In the genomic region with DNA sequence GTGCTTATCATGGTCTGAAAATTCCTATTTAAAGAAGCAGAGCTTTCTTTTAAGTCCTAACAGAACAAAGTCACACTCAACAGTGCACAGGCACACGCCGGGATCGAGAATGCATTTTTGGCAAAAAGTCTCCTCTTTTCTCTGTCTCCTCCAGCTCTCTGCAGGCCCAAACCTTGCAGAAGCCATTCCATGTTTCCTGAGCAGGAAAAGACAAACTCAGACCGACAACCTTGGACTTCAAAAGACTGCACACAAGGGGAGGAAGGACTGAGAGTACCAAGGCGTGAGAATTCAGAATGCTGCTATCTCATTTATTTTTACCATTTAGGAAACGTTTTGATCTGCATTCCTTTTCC, we compare ENCODE assay signal across 8 cellular contexts.
A peak's percentile ranks its signal among the peaks of the same experiment; 100 is the strongest.
DNase-seq lines count a peak whose midpoint lies in the region; ATAC-seq, FAIRE-seq and TF ChIP-seq lines count a peak whose summit lies in the region.

No MANE protein-coding gene starts in this region.

- peak overlapping the region; percentile 91 for H3K4me2 ChIP-seq in OCI-LY7 (ENCODE audit: low read length)
- H3K4me2 ChIP-seq in H1 (ENCODE audit: insufficient read depth in 1 of 2, low read depth in 2 of 2, low read length in 2 of 2): peak overlapping the region; percentile 70 to 86
- peak overlapping the region; percentile 86 for H3K4me2 ChIP-seq in osteoblast (ENCODE audit: insufficient read depth, low read length)

- CTCF ChIA-PET in CD4-positive, alpha-beta T cell (lab: Charles Lee): interaction anchor here (1.1 to 2.6 kb wide), 4 partner anchors 26 to 414 kb away, joined by 3 to 20 read pairs (median 4); no protein-coding TSS in a partner anchor
- CTCF ChIA-PET in OCI-LY7 (lab: Charles Lee; ENCODE audit: unreplicated experiment) (interaction anchor here (1.0 to 1.9 kb wide), 2 partner anchors 49 to 412 kb away, joined by 3 to 8 read pairs; no protein-coding TSS in a partner anchor), H1 (lab: Charles Lee; ENCODE audit: partially characterized antibody) (interaction anchor here (0.8 to 56.4 kb wide), 8 partner anchors 11 to 414 kb away, joined by 3 to 1014 read pairs (median 6); a partner anchor contains a TSS)

- no peaks in the 10 kb centered on the region for H3K36me3 Mint-ChIP-seq in CD4-positive, alpha-beta T cell (ENCODE audit: low read depth)

- ATAC-seq in CD4-positive, alpha-beta T cell (ENCODE audit: poor library complexity): no peak

- intact Hi-C loops in CD4-positive, alpha-beta T cell (cut with DNase I, micrococcal nuclease): loop anchor here (2.0 to 5.0 kb wide), 4 partner anchors 271 to 536 kb away; a partner anchor contains a TSS
- intact Hi-C loops in OCI-LY7 (cut with micrococcal nuclease; ENCODE audit: unreplicated experiment): loop anchor here (1.0 to 2.0 kb wide), 5 partner anchors 43 to 533 kb away; a partner anchor contains a TSS

- H3K4me3 Mint-ChIP-seq in CD4-positive, alpha-beta T cell: peak overlapping the region; percentile 90

- H2AFZ ChIP-seq in OCI-LY7 (ENCODE audit: low read length) (peak overlapping the region; percentile 95; the same call in 1 of the 2 replicates), H1 (ENCODE audit: low read length) (0 out of 2 replicates have a peak overlapping the region, but pooled peaks have one; percentile 45), osteoblast (ENCODE audit: low read length) (peak overlapping the region; percentile 73)

- peak overlapping the region; percentile 99 for H3K27ac Mint-ChIP-seq in CD4-positive, alpha-beta T cell

- H3K9me3 Mint-ChIP-seq in CD4-positive, alpha-beta T cell: no peaks in the 10 kb centered on the region

- H3K79me2 ChIP-seq in OCI-LY7 (ENCODE audit: insufficient read depth, low read depth, low read length) (no peaks in the 10 kb centered on the region), H1 (ENCODE audit: control insufficient read depth in 1 of 2, insufficient read depth in 2 of 2, low read length in 2 of 2) (no peaks in the 10 kb centered on the region), osteoblast (ENCODE audit: insufficient read depth, low read length) (no peaks in the 10 kb centered on the region)

- no peaks in the 10 kb centered on the region for H3K27me3 ChIP-seq in CD4-positive, alpha-beta T cell (ENCODE audit: control insufficient read depth, insufficient read depth, low read length)
- H3K27me3 ChIP-seq in H1 (replicated peaks in 1 of 4; ENCODE audit: control insufficient read depth in 3 of 4, extremely low read depth in 1 of 4, insufficient read depth in 3 of 4, low read length in 3 of 4): no peaks in the 10 kb centered on the region
- no peaks in the 10 kb centered on the region for H3K27me3 ChIP-seq in osteoblast (ENCODE audit: insufficient read depth, low read length)

- no peak overlapping the region for H2AK5ac ChIP-seq in H1 (ENCODE audit: low read depth, low read length)

- H3K4me3 ChIP-seq in OCI-LY7 (ENCODE audit: low read depth, low read length, poor library complexity, severe bottlenecking) (peak overlapping the region; percentile 72), H1 (ENCODE audit: extremely low read depth in 1 of 4, insufficient read depth in 2 of 4, low read depth in 3 of 4, low read length in 4 of 4) (peak overlapping the region in 2 of 4 experiments; percentile 45 to 62; a peak in 6 of 8 replicates), osteoblast (ENCODE audit: insufficient read depth, low read length) (peak overlapping the region; percentile 74)

- POLR2A ChIA-PET in CD4-positive, alpha-beta T cell (lab: Charles Lee): interaction anchor here (0.6 to 5.2 kb wide), 14 partner anchors 10 to 533 kb away, joined by 3 to 71 read pairs (median 8); a partner anchor contains a TSS
- POLR2A ChIA-PET in OCI-LY7 (lab: Charles Lee): interaction anchor here (0.6 to 12.7 kb wide), 28 partner anchors 9 to 1020 kb away, joined by 3 to 171 read pairs (median 6); a partner anchor contains a TSS
- POLR2A ChIA-PET in H1 (lab: Charles Lee; ENCODE audit: partially characterized antibody): interaction anchor here (0.6 to 2.1 kb wide), 11 partner anchors 12 to 534 kb away, joined by 3 to 12 read pairs (median 5); no protein-coding TSS in a partner anchor

- no peak for TF ChIP-seq CTCF in CD4-positive, alpha-beta T cell (IDR thresholded peaks at IDR 0.05)
- TF ChIP-seq CTCF in OCI-LY7 (conservative IDR thresholded peaks at IDR 0.05; ENCODE audit: low read length) (no peak), H1 (IDR thresholded peaks at IDR 0.05; ENCODE audit: control extremely low read depth in 1 of 3, insufficient read depth in 1 of 3, low read depth in 1 of 3, low read length in 3 of 3) (no peak), osteoblast (IDR thresholded peaks at IDR 0.05; ENCODE audit: extremely low read depth, low read depth, low read length) (no peak)

- H3K79me1 ChIP-seq in H1 (ENCODE audit: low read depth, low read length): no peaks in the 10 kb centered on the region

- no TSS peak for BruUV-seq in OCI-LY7 (replicated peaks; lab: Mats Ljungman, UMichigan)

- H4K20me1 ChIP-seq in OCI-LY7 (ENCODE audit: insufficient read depth, low read length): no peaks in the 10 kb centered on the region
- H4K20me1 ChIP-seq in H1 (replicated peaks in 1 of 2; ENCODE audit: control insufficient read depth in 1 of 2, insufficient read depth in 2 of 2, low read length in 2 of 2): no peaks in the 10 kb centered on the region
- H4K20me1 ChIP-seq in osteoblast (ENCODE audit: insufficient read depth, low read length): no peaks in the 10 kb centered on the region

- H3K56ac ChIP-seq in H1 (replicated peaks; ENCODE audit: insufficient read length, low read depth, low read length): no peak overlapping the region

- no peaks in the 10 kb centered on the region for H3K27me3 Mint-ChIP-seq in CD4-positive, alpha-beta T cell

- H4K8ac ChIP-seq in H1 (ENCODE audit: extremely low read depth, insufficient read depth, low read length): no peak overlapping the region

- no peak for TF ChIP-seq EP300 in H1 (IDR thresholded peaks at IDR 0.05; ENCODE audit: borderline replicate concordance in 1 of 2, low read depth in 2 of 2, low read length in 2 of 2)

- no peaks in the 10 kb centered on the region for H3K9me2 ChIP-seq in OCI-LY7 (ENCODE audit: insufficient read depth, low read length)

- 0 out of 2 replicates have a peak overlapping the region, but pooled peaks have one; percentile 53 for H2BK5ac ChIP-seq in H1 (ENCODE audit: low read depth, low read length)

- 0 out of 2 replicates have a peak overlapping the region, but pooled peaks have one; percentile 3 for H2BK12ac ChIP-seq in H1 (ENCODE audit: low read depth, low read length)

- no peak overlapping the region for H2BK15ac ChIP-seq in H1 (ENCODE audit: low read length)

- H3K9me3 ChIP-seq in CD4-positive, alpha-beta T cell (ENCODE audit: control insufficient read depth, low read length): no peaks in the 10 kb centered on the region
- H3K9me3 ChIP-seq in OCI-LY7 (ENCODE audit: low read length): no peaks in the 10 kb centered on the region
- H3K9me3 ChIP-seq in H1 (ENCODE audit: insufficient read depth in 2 of 2, low read depth in 1 of 2, low read length in 1 of 2): no peaks in the 10 kb centered on the region
- H3K9me3 ChIP-seq in osteoblast (ENCODE audit: low read depth, low read length): no peaks in the 10 kb centered on the region

- peaks cover 24% of the 10 kb centered on the region for H3K4me1 ChIP-seq in OCI-LY7 (ENCODE audit: insufficient read depth, low read length, poor library complexity, severe bottlenecking)
- H3K4me1 ChIP-seq in H1 (replicated peaks in 1 of 4; ENCODE audit: control insufficient read depth in 3 of 4, insufficient read depth in 4 of 4, low read length in 3 of 4): peaks cover 8 to 18% (median 11%) of the 10 kb centered on the region in 4 experiments; a peak in 6 of 7 replicates
- peaks cover 46% of the 10 kb centered on the region for H3K4me1 ChIP-seq in osteoblast (ENCODE audit: insufficient read depth, low read length)

- peaks cover 20% of the 10 kb centered on the region for H3K4me1 Mint-ChIP-seq in CD4-positive, alpha-beta T cell (ENCODE audit: low read depth)

- H3K23ac ChIP-seq in H1 (ENCODE audit: insufficient read length): no peak overlapping the region

- FAIRE-seq in H1 (lab: Jason Lieb, UNC): no peak

- no peak overlapping the region for H2BK120ac ChIP-seq in H1 (replicated peaks; ENCODE audit: low read depth, low read length)

- peak overlapping the region; percentile 89 for H4K5ac ChIP-seq in H1 (ENCODE audit: insufficient read length, low read depth, low read length)

- DNase-seq in CD4-positive, alpha-beta T cell: no peak
- DNase-seq in OCI-LY7 (ENCODE audit: low spot score) (no peak), H1 (ENCODE audit: low read depth in 1 of 2, low spot score in 2 of 2) (no peak), osteoblast (ENCODE audit: insufficient read length, low spot score, missing footprints) (no peak), NCI-H345 treated with DMSO at 0.1 percent for 48 hours (lab: John Stamatoyannopoulos, UW; ENCODE audit: unreplicated experiment) (no peak), occipital lobe (lab: John Stamatoyannopoulos, UW) (no peak), NCI-H2029 (lab: John Stamatoyannopoulos, UW) (no peak), SIG-M5 treated with dmso at 0.1 percent for 504 hours (lab: John Stamatoyannopoulos, UW; ENCODE audit: unreplicated experiment) (no peak)

- no peak for TF ChIP-seq RAD21 in H1 (IDR thresholded peaks at IDR 0.05 in 1 of 2, conservative IDR thresholded peaks at IDR 0.05 in 1 of 2; ENCODE audit: low read depth in 2 of 2, low read length in 2 of 2)

- peak overlapping the region; percentile 13 for H4K91ac ChIP-seq in H1 (replicated peaks; ENCODE audit: insufficient read length, low read length)

- no peak overlapping the region for H3K14ac ChIP-seq in H1 (ENCODE audit: insufficient read length)

- peak overlapping the region; percentile 72; the same call in 1 of the 2 replicates for H3K18ac ChIP-seq in H1 (ENCODE audit: extremely low read depth, low read length)

- H3K27ac ChIP-seq in CD4-positive, alpha-beta T cell (ENCODE audit: low read depth, low read length): peak overlapping the region; percentile 92
- H3K27ac ChIP-seq in OCI-LY7 (ENCODE audit: low read depth, low read length, poor library complexity, severe bottlenecking) (peak overlapping the region; percentile 77), H1 (ENCODE audit: low read depth, low read length) (0 out of 2 replicates have a peak overlapping the region, but pooled peaks have one; percentile 89), osteoblast (ENCODE audit: low read depth, low read length) (peak overlapping the region; percentile 94)

- WGBS in H1 (ENCODE audit: extremely low coverage in 1 of 2, insufficient coverage in 1 of 2, insufficient read length in 1 of 2, insufficient replicate concordance in 2 of 2, low coverage in 1 of 2, low lambda C conversion rate in 2 of 2, missing lambda C conversion rate in 1 of 2), 2 experiments: 51% methylated on average over 6 of the region's 6 CpGs; no CpG with 5 or more reads in 1 of the 2 experiments

- H3K9ac ChIP-seq in H1 (replicated peaks in 1 of 4; ENCODE audit: extremely low read depth in 1 of 4, low read depth in 3 of 4, low read length in 3 of 4): peak overlapping the region in 1 of 4 experiments; percentile 79; a peak in 2 of 7 replicates

- no peak overlapping the region for H2BK20ac ChIP-seq in H1 (ENCODE audit: low read length)

- TF ChIP-seq POLR2A in H1 (IDR thresholded peaks at IDR 0.05; ENCODE audit: control extremely low read depth in 1 of 2, low read depth in 2 of 2, low read length in 2 of 2): peak in 1 of 2 experiments; percentile 10; a peak in 1 of 3 replicates

- H3K4ac ChIP-seq in H1 (replicated peaks; ENCODE audit: insufficient read length, low read depth, low read length): no peak overlapping the region

- H3K23me2 ChIP-seq in H1 (ENCODE audit: low read depth, low read length): peaks cover 4% of the 10 kb centered on the region

- H3K36me3 ChIP-seq in OCI-LY7 (ENCODE audit: insufficient read depth, low read length) (no peaks in the 10 kb centered on the region), H1 (ENCODE audit: control insufficient read depth in 2 of 4, insufficient read depth in 4 of 4, low read length in 3 of 4) (no peaks in the 10 kb centered on the region), osteoblast (ENCODE audit: insufficient read depth, low read length) (no peaks in the 10 kb centered on the region)

Comparison
In these comparisons a context has a peak if more than half of its experiments do, and no peak if none do; other contexts are left out.
1. H2AFZ ChIP-seq: peak in every context shown above with its lines; median percentile 95 in OCI-LY7; 73 in osteoblast; 45 in H1.